8 cellular contexts compared by ENCODE assay signal in the genomic region with DNA sequence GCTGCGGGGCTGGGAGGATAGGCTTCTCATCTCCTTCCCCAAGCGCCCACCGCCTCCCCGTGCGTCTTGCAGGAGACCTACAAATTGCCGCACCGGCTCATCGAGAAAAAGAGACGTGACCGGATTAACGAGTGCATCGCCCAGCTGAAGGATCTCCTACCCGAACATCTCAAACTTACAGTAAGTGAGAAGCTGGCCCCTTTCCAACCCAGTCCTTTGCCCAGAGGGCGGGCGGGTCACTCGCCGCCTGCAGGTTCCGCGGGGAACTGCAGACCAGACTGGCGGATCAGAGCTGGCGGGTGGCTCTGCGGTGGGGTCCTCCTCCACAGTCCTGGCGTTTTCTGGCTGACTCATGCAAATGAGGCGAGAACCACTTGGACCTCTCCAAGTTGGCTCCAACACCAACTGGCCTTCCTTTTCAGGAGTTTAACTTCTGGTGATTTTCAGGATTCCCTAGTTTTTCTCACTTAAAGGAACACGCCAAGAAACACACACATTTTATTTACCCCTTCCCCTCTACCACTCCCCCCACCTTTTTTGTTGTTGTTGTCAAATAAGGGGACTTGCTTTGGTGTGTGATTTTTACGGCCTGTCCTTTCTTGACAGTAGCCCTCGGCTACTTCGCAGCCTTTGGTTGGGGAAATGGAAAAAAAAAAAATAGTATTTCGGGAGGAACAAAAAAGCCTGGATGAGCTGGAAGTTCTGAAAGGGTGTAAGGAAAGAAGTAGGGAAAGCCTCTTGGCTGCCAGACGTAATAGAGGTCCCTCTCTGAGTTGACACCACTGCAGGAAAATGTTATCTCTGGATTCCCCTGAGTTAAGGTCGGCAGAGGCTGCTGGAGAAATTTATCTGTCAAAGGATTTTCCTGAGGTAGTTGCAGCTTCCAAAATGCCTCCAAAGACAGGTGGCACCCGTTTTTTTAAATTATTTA. TPM values are rescaled to one million over a fixed set of nuclear protein-coding genes. Genes with fewer than 3 reads are reported as not detected.
DNase-seq lines count a peak whose midpoint lies in the region; ATAC-seq and TF ChIP-seq lines count a peak whose summit lies in the region.

No MANE protein-coding gene starts in this region.

- 4% methylated on average over 15 of the region's 32 CpGs for WGBS in right lobe of liver (ENCODE audit: insufficient coverage, low coverage, low lambda C conversion rate, missing lambda C conversion rate)

- ATAC-seq in HG03025 (IDR thresholded peaks at IDR 0.05; ENCODE audit: low FRiP score, unreplicated experiment) (peak; percentile 11), right lobe of liver (peak; percentile 8 to 30 (median 20)), GM18858 (IDR thresholded peaks at IDR 0.05; ENCODE audit: unreplicated experiment) (no peak)

- TF ChIP-seq CTCF in right lobe of liver (IDR thresholded peaks at IDR 0.05), result peak; percentile 95 to 98 (median 98)

- peaks cover 9 to 17% (median 13%) of the 10 kb centered on the region in 4 donors for H3K36me3 ChIP-seq in right lobe of liver

- H3K4me1 ChIP-seq in right lobe of liver, result peaks cover 0 to 52% (median 14%) of the 10 kb centered on the region in 4 donors

- peak; percentile 74 for DNase-seq in GDM1 (lab: John Stamatoyannopoulos, UW)
- peak; percentile 79 for DNase-seq in NCI-H748 (lab: John Stamatoyannopoulos, UW; ENCODE audit: unreplicated experiment)
- DNase-seq in activated CD4-positive, alpha-beta T cell treated with anti-CD3 and anti-CD28 coated beads, Interleukin-2, amount 50 U/mL, for 48 hours, result peak; percentile 95 to 96
- peak; percentile 94 for DNase-seq in dermis blood vessel endothelial cell
- DNase-seq in right lobe of liver, result peak; percentile 90 to 94 (median 92)
- peak; percentile 89 for DNase-seq in stimulated activated CD4-positive, alpha-beta T cell treated with anti-CD3 and anti-CD28 coated beads, Interleukin-4, amount 100 ng/mL, for 1 hour

- TF ChIP-seq POLR2A in right lobe of liver (IDR thresholded peaks at IDR 0.05), result peak; percentile 85

- H3K4me3 ChIP-seq in right lobe of liver, result peak overlapping the region; percentile 76 to 94 (median 92)

- intact Hi-C loops in right lobe of liver (cut with DNase I), result no loop called here

- peak overlapping the region; percentile 96 to 100 (median 100) for H3K27ac ChIP-seq in right lobe of liver

- no peaks in the 10 kb centered on the region for H3K9me3 ChIP-seq in right lobe of liver

- no peaks in the 10 kb centered on the region for H3K27me3 ChIP-seq in right lobe of liver

RNA-seq across cellular contexts. Expression of gene BHLHE40, which starts 1.3 kb away (rescaled TPM):
- total RNA-seq in dermis blood vessel endothelial cell, result 7.5 and 16.0 TPM in 2 replicates
- total RNA-seq in right lobe of liver, result 100 to 1,000 TPM in 1 of 6 experiments, 10 to 100 TPM in 5; 19.0 to 170 (median 57.7) TPM
